ENCODE assay signal across 8 cellular contexts in the genomic region with DNA sequence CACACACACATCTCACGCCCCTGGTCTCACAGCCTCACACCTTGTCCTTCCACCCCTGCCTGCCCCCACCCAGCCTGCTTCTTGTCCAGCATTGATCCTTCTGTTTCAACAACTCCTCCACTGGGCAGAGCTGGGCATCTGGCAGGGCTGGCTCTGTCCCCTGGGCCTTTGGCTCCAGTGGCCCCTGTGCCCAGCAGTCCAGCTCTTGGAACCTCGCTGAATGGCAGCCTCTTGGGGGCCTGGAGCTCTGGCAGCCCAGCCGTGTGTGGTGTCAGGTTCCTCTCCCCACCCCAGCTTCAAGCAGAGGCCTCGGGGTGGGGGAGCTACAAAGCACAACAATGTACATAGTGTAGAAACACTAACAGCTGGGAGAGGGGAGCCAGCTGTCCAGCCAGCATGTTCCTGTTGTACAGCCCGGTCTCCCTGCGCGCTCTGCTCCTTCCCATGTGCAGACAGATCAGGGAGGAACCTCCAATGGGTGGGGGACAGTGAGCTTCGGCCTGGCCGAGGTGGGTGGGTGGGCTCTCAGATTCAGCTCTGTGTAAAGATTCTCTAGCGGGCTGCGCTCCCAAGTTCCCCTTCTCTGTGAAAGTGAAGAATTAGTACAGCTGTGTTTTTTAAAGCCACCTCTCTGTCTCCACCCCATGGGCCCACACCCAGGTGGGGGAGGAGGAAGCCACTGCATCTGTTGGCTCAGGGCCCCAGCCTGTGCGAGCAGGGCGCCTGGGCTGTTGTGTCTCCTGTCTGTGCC. TPM values are rescaled to one million over a fixed set of nuclear protein-coding genes. Genes with fewer than 3 reads are reported as not detected.
DNase-seq lines count a peak whose midpoint lies in the region; ATAC-seq, FAIRE-seq and TF ChIP-seq lines count a peak whose summit lies in the region.

No MANE protein-coding gene starts in this region.

- H3K4me3 ChIP-seq in CD4-positive, CD25-positive, alpha-beta regulatory T cell (ENCODE audit: low read depth, low read length): peak overlapping the region; percentile 32
- H3K4me3 ChIP-seq in Panc1 (ENCODE audit: low read depth in 2 of 2, low read length in 2 of 2) (no peak overlapping the region), endothelial cell of umbilical vein (replicated peaks in 1 of 3; ENCODE audit: insufficient read depth in 1 of 3, low read depth in 1 of 3, low read length in 3 of 3) (no peak overlapping the region)

- TF ChIP-seq CTCF in Panc1 (IDR thresholded peaks at IDR 0.05) (no peak), endothelial cell of umbilical vein (IDR thresholded peaks at IDR 0.05; ENCODE audit: extremely low read depth in 1 of 2, insufficient read depth in 1 of 2, low read depth in 1 of 2, low read length in 2 of 2) (no peak), nephron (IDR thresholded peaks at IDR 0.05; ENCODE audit: unreplicated experiment in 3 of 3) (no peak)

- no peaks in the 10 kb centered on the region for H3K9me3 Mint-ChIP-seq in CD4-positive, CD25-positive, alpha-beta regulatory T cell
- no peaks in the 10 kb centered on the region for H3K9me3 Mint-ChIP-seq in nephron

- peaks cover 34% of the 10 kb centered on the region for H3K4me1 ChIP-seq in CD4-positive, CD25-positive, alpha-beta regulatory T cell (ENCODE audit: control insufficient read depth, insufficient read depth, low read length, poor library complexity, severe bottlenecking)
- H3K4me1 ChIP-seq in Panc1 (ENCODE audit: control insufficient read depth, insufficient read depth, low read length) (peaks cover 28% of the 10 kb centered on the region), endothelial cell of umbilical vein (ENCODE audit: control insufficient read depth, extremely low read depth, insufficient read depth, low read length) (no peaks in the 10 kb centered on the region)

- peak; percentile 11 to 88 (median 49) for DNase-seq in CD4-positive, CD25-positive, alpha-beta regulatory T cell
- DNase-seq in Panc1 (ENCODE audit: low read depth, low spot score) (no peak), endothelial cell of umbilical vein (ENCODE audit: low read depth, low spot score) (no peak), H4 (ENCODE audit: low spot score) (no peak), SHP77 treated with DMSO at 0.1 percent for 48 hours (lab: John Stamatoyannopoulos, UW) (no peak), NCI-H1930 (lab: John Stamatoyannopoulos, UW) (no peak)

- in situ Hi-C loops in Panc1 (cut with HindIII; ENCODE audit: low pct_unique_long_range_greater_than_20kb, low sequenced_read_pairs): no loop called here

- peak; percentile 78 to 90 for ATAC-seq in CD4-positive, CD25-positive, alpha-beta regulatory T cell (ENCODE audit: low read depth in 2 of 2)
- ATAC-seq in GM21737 (IDR thresholded peaks at IDR 0.05; ENCODE audit: unreplicated experiment) (peak; percentile 62), Panc1 (peak; percentile 36; the same call in 1 of the 2 replicates)

- H2AFZ ChIP-seq in endothelial cell of umbilical vein (ENCODE audit: low read depth, low read length): no peak overlapping the region

- no peaks in the 10 kb centered on the region for H3K9me1 ChIP-seq in endothelial cell of umbilical vein (replicated peaks; ENCODE audit: control insufficient read depth, extremely low read depth, insufficient read depth, low read length)

- H3K4me3 Mint-ChIP-seq in CD4-positive, CD25-positive, alpha-beta regulatory T cell: peak overlapping the region; percentile 30 to 79 (median 54)
- H3K4me3 Mint-ChIP-seq in nephron: peak overlapping the region; percentile 62 to 78 (median 73)

- peaks cover 21% of the 10 kb centered on the region for H3K36me3 Mint-ChIP-seq in CD4-positive, CD25-positive, alpha-beta regulatory T cell
- peaks cover 35% of the 10 kb centered on the region for H3K36me3 Mint-ChIP-seq in nephron (ENCODE audit: low read depth)

- H3K9me3 ChIP-seq in CD4-positive, CD25-positive, alpha-beta regulatory T cell (ENCODE audit: control insufficient read depth in 2 of 2, low read length in 2 of 2): no peaks in the 10 kb centered on the region
- H3K9me3 ChIP-seq in Panc1 (ENCODE audit: control insufficient read depth, insufficient read depth, low read depth, low read length) (no peaks in the 10 kb centered on the region), endothelial cell of umbilical vein (replicated peaks; ENCODE audit: control insufficient read depth, insufficient read depth, low read length) (no peaks in the 10 kb centered on the region)

- no peaks in the 10 kb centered on the region for H3K27me3 Mint-ChIP-seq in CD4-positive, CD25-positive, alpha-beta regulatory T cell
- peaks cover 4% of the 10 kb centered on the region for H3K27me3 Mint-ChIP-seq in nephron (ENCODE audit: low read depth)

- POLR2A ChIA-PET in Panc1 (lab: Charles Lee): no interaction called here
- POLR2A ChIA-PET in endothelial cell of umbilical vein (lab: Charles Lee): interaction anchor here (0.6 kb wide), 1 partner anchor 128 kb away, joined by 3 read pairs; no protein-coding TSS in a partner anchor

- FAIRE-seq in endothelial cell of umbilical vein (lab: Jason Lieb, UNC): no peak

- TF ChIP-seq POLR2A in endothelial cell of umbilical vein (IDR thresholded peaks at IDR 0.05; ENCODE audit: low read depth, low read length): no peak

- H3K4me1 Mint-ChIP-seq in CD4-positive, CD25-positive, alpha-beta regulatory T cell: peaks cover 0 to 46% (median 24%) of the 10 kb centered on the region in 4 donors
- H3K4me1 Mint-ChIP-seq in nephron: peaks cover 42% of the 10 kb centered on the region

- peaks cover 46% of the 10 kb centered on the region for H3K36me3 ChIP-seq in CD4-positive, CD25-positive, alpha-beta regulatory T cell (ENCODE audit: control insufficient read depth, insufficient read depth, low read length)
- H3K36me3 ChIP-seq in Panc1 (ENCODE audit: control insufficient read depth, insufficient read depth, low read length): peaks cover 14% of the 10 kb centered on the region
- H3K36me3 ChIP-seq in endothelial cell of umbilical vein (ENCODE audit: control insufficient read depth in 2 of 2, extremely low read depth in 1 of 2, insufficient read depth in 2 of 2, low read length in 2 of 2): peaks cover 5 to 45% of the 10 kb centered on the region in 2 experiments

- intact Hi-C loops in Panc1 (cut with micrococcal nuclease; ENCODE audit: unreplicated experiment): no loop called here
- intact Hi-C loops in endothelial cell of umbilical vein (cut with micrococcal nuclease): no loop called here

- H3K27ac ChIP-seq in CD4-positive, CD25-positive, alpha-beta regulatory T cell (ENCODE audit: insufficient read depth, low read length, poor library complexity, severe bottlenecking): peak overlapping the region; percentile 61
- peak overlapping the region; percentile 52; the same call in 1 of the 2 replicates for H3K27ac ChIP-seq in Panc1 (ENCODE audit: low read length)
- no peak overlapping the region for H3K27ac ChIP-seq in endothelial cell of umbilical vein (ENCODE audit: insufficient read depth, low read depth, low read length)

- BruUV-seq in Panc1 (replicated peaks; lab: Mats Ljungman, UMichigan) (TSS peak; percentile 56), endothelial cell of umbilical vein (replicated peaks; lab: Mats Ljungman, UMichigan) (TSS peak; percentile 34)

- H3K79me2 ChIP-seq in endothelial cell of umbilical vein (ENCODE audit: control insufficient read depth, insufficient read depth, low read length): no peaks in the 10 kb centered on the region

- CTCF ChIA-PET in Panc1 (lab: Charles Lee) (no interaction called here), endothelial cell of umbilical vein (lab: Charles Lee) (no interaction called here)

- no peak overlapping the region for H3K4me2 ChIP-seq in endothelial cell of umbilical vein (ENCODE audit: insufficient read depth, low read length)

- no peaks in the 10 kb centered on the region for H3K27me3 ChIP-seq in CD4-positive, CD25-positive, alpha-beta regulatory T cell (ENCODE audit: control insufficient read depth, insufficient read depth, low read length)
- H3K27me3 ChIP-seq in Panc1 (ENCODE audit: control insufficient read depth, insufficient read depth, low read length) (no peaks in the 10 kb centered on the region), endothelial cell of umbilical vein (ENCODE audit: control insufficient read depth in 2 of 2, insufficient read depth in 2 of 2, low read length in 2 of 2) (no peaks in the 10 kb centered on the region)

- H3K9ac ChIP-seq in endothelial cell of umbilical vein (replicated peaks; ENCODE audit: extremely low read depth, insufficient read depth, low read length): no peak overlapping the region

- dilution Hi-C loops in endothelial cell of umbilical vein (cut with MboI; ENCODE audit: extremely low pct_ligation_motif_present, low sequenced_read_pairs): no loop called here

- H4K20me1 ChIP-seq in endothelial cell of umbilical vein (replicated peaks; ENCODE audit: control insufficient read depth, extremely low read depth, insufficient read depth, low read length): no peaks in the 10 kb centered on the region

- peak overlapping the region; percentile 35 to 90 (median 86) for H3K27ac Mint-ChIP-seq in CD4-positive, CD25-positive, alpha-beta regulatory T cell
- peak overlapping the region; percentile 99 to 100 (median 99) for H3K27ac Mint-ChIP-seq in nephron

RNA-seq across cellular contexts. Expression of a gene that starts 19.4 kb away (rescaled TPM):
- 110 TPM for total RNA-seq in CD4-positive, CD25-positive, alpha-beta regulatory T cell
- 1 to 10 TPM; 2.9 to 5.0 (median 4.4) TPM for polyA plus RNA-seq in CD4-positive, CD25-positive, alpha-beta regulatory T cell
- total RNA-seq in Panc1 (2021; ENCODE audit: unreplicated experiment) (137 TPM), endothelial cell of umbilical vein (87.5 and 88.6 TPM in 2 replicates)
- 108 TPM for polyA plus RNA-seq in Panc1 (2012; ENCODE audit: insufficient read length)
- 30.6 and 37.6 TPM in 2 replicates for polyA plus RNA-seq in endothelial cell of umbilical vein
- 11.5 and 13.4 TPM in 2 replicates for polyA plus RNA-seq in endothelial cell of umbilical vein (2011; cell fraction: cytosol; rRNA removed)
- polyA plus RNA-seq in endothelial cell of umbilical vein (2011; cell fraction: nucleus; rRNA removed): 135 and 170 TPM in 2 replicates
- 40.0 and 70.2 TPM in 2 replicates for polyA plus RNA-seq in endothelial cell of umbilical vein (2012)
- polyA minus RNA-seq in endothelial cell of umbilical vein: 29.5 and 32.5 TPM in 2 replicates
- 11.8 TPM for polyA minus RNA-seq in endothelial cell of umbilical vein (2011; cell fraction: cytosol; rRNA and poly(A)+ RNA removed)
- 62.5 and 77.2 TPM in 2 replicates for polyA minus RNA-seq in endothelial cell of umbilical vein (2011; cell fraction: nucleus; rRNA and poly(A)+ RNA removed)
- total RNA-seq in H4 (2014; rRNA removed; shearing (Covaris generic)): 3.9 and 4.6 TPM in 2 replicates

RNA-seq across cellular contexts. Expression of a gene that starts 28.4 kb away (rescaled TPM):
- 670 TPM for total RNA-seq in CD4-positive, CD25-positive, alpha-beta regulatory T cell
- 1,000 to 10,000 TPM; 4,149 to 4,426 (median 4,258) TPM for polyA plus RNA-seq in CD4-positive, CD25-positive, alpha-beta regulatory T cell
- total RNA-seq in Panc1 (2021; ENCODE audit: unreplicated experiment) (3,706 TPM), endothelial cell of umbilical vein (2,542 and 2,602 TPM in 2 replicates)
- polyA plus RNA-seq in Panc1 (2012; ENCODE audit: insufficient read length): 2,487 TPM
- 4,328 and 5,159 TPM in 2 replicates for polyA plus RNA-seq in endothelial cell of umbilical vein
- polyA plus RNA-seq in endothelial cell of umbilical vein (2011; cell fraction: cytosol; rRNA removed): 6,306 and 6,778 TPM in 2 replicates
- polyA plus RNA-seq in endothelial cell of umbilical vein (2011; cell fraction: nucleus; rRNA removed): 2,365 and 2,568 TPM in 2 replicates
- polyA plus RNA-seq in endothelial cell of umbilical vein (2012): 2,438 and 3,460 TPM in 2 replicates
- 1,934 and 2,592 TPM in 2 replicates for polyA minus RNA-seq in endothelial cell of umbilical vein
- 785 TPM for polyA minus RNA-seq in endothelial cell of umbilical vein (2011; cell fraction: cytosol; rRNA and poly(A)+ RNA removed)
- polyA minus RNA-seq in endothelial cell of umbilical vein (2011; cell fraction: nucleus; rRNA and poly(A)+ RNA removed): 303 and 436 TPM in 2 replicates
- total RNA-seq in H4 (2014; rRNA removed; shearing (Covaris generic)): 13,857 and 15,820 TPM in 2 replicates

Comparison
In these comparisons a context has a peak if more than half of its experiments do, and no peak if none do; other contexts are left out.
1. DNase-seq: peak in CD4-positive, CD25-positive, alpha-beta regulatory T cell (3 of 3); none in Panc1 (single experiment), endothelial cell of umbilical vein (single experiment), H4 (single experiment), SHP77 treated with DMSO at 0.1 percent for 48 hours (single experiment) and NCI-H1930 (0 of 2).
2. RNA of a gene that starts 19.4 kb away (total RNA-seq): 137 TPM in Panc1 (single experiment), 110 TPM in CD4-positive, CD25-positive, alpha-beta regulatory T cell (single experiment) and 87.5 to 88.6 TPM in endothelial cell of umbilical vein; 3.9 to 4.6 TPM in H4; every median in the first group is over 10 times any median in the second.
3. Peak in every context shown above with its lines, with median percentiles within 50 percentile points of each other: ATAC-seq.